In the genomic region with DNA sequence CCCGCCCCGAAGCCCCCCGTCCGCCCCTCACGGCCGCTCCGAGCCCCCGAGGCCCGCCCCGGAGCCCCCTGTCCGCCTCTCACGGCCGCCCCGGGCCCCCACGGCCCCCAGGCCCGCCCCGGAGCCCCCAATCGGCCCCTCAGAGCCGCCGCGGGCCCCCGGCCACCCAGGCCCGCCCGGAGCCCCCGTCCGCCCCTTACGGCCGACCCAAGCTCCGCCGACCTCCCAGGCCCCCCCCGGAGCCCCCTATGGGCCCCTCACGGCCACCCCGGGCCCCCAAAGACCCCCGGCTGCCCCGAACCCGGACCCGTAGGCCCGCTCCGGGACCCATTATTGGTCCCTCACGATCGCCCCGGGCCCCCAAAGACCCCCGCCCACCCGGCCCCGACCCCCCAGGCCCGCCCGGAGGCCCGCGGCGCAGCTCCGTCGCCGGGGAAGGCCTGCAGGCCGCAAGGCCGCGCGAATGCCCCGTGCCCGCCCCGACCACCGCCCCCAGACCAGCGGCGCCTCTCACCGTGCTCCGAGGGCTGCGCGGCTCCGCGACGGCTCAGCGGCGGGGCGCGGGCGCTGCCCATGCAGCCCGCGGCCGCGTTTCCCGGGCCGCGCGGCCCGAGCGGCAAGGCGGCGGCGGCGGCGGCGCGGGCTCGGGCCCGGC, we compare ENCODE assay signal across 8 cellular contexts. TPM values are rescaled to one million over a fixed set of nuclear protein-coding genes. Genes with fewer than 3 reads are reported as not detected.
DNase-seq lines count a peak whose midpoint lies in the region; ATAC-seq and TF ChIP-seq lines count a peak whose summit lies in the region.

No MANE protein-coding gene starts in this region.

- CTCF ChIA-PET in naive thymus-derived CD4-positive, alpha-beta T cell (lab: Charles Lee) = interaction anchor here (1.0 to 1.1 kb wide), 3 partner anchors 63 to 156 kb away, joined by 3 to 5 read pairs (median 3); no protein-coding TSS in a partner anchor

- H3K79me2 ChIP-seq in KMS-11 (ENCODE audit: insufficient read depth, low read depth) = peaks cover 60% of the 10 kb centered on the region

- H4K20me1 ChIP-seq in KMS-11 (ENCODE audit: insufficient read depth) = peaks cover 40% of the 10 kb centered on the region

- H3K9me3 Mint-ChIP-seq in naive thymus-derived CD4-positive, alpha-beta T cell = peaks cover 0 to 6% (median 0%) of the 10 kb centered on the region in 11 donors

- DNase-seq in BE2C (no peak), coronary artery (ENCODE audit: low spot score) (no peak), ecto neural progenitor cell (ENCODE audit: low spot score) (no peak), GM19238 (ENCODE audit: insufficient read length, low spot score) (no peak), GM19240 (ENCODE audit: insufficient read length, low spot score) (no peak)
- peak in 1 of 9 donors; percentile 25 for DNase-seq in naive thymus-derived CD4-positive, alpha-beta T cell

- H3K27me3 Mint-ChIP-seq in naive thymus-derived CD4-positive, alpha-beta T cell = peaks cover 0 to 2% (median 0%) of the 10 kb centered on the region in 5 donors

- H3K27me3 ChIP-seq in BE2C = no peaks in the 10 kb centered on the region
- H3K27me3 ChIP-seq in KMS-11 (ENCODE audit: insufficient read depth, low read depth) = no peaks in the 10 kb centered on the region
- no peaks in the 10 kb centered on the region for H3K27me3 ChIP-seq in naive thymus-derived CD4-positive, alpha-beta T cell (ENCODE audit: control insufficient read depth in 2 of 2, insufficient read depth in 2 of 2, low read length in 2 of 2)

- no peak overlapping the region for H2AFZ ChIP-seq in KMS-11 (ENCODE audit: low read depth)

- H3K36me3 Mint-ChIP-seq in naive thymus-derived CD4-positive, alpha-beta T cell = peaks cover 0 to 9% (median 5%) of the 10 kb centered on the region in 5 donors

- peak overlapping the region; percentile 68 for H3K9ac ChIP-seq in KMS-11

- H3K4me1 Mint-ChIP-seq in naive thymus-derived CD4-positive, alpha-beta T cell = peaks cover 55 to 79% (median 60%) of the 10 kb centered on the region in 7 donors

- H3K27ac ChIP-seq in KMS-11 = peak overlapping the region; percentile 75
- H3K27ac ChIP-seq in coronary artery = peak overlapping the region; percentile 99
- H3K27ac ChIP-seq in naive thymus-derived CD4-positive, alpha-beta T cell (ENCODE audit: low read depth, low read length) = peak overlapping the region; percentile 87

- H3K4me2 ChIP-seq in KMS-11 = no peak overlapping the region

- H3K9me3 ChIP-seq in BE2C = no peaks in the 10 kb centered on the region
- H3K9me3 ChIP-seq in naive thymus-derived CD4-positive, alpha-beta T cell (ENCODE audit: control insufficient read depth in 2 of 3, low read length in 3 of 3) = no peaks in the 10 kb centered on the region

- H3K27ac Mint-ChIP-seq in naive thymus-derived CD4-positive, alpha-beta T cell = peak overlapping the region in 3 of 9 donors; percentile 96 to 98 (median 97)

- TF ChIP-seq CTCF in BE2C (IDR thresholded peaks at IDR 0.05; ENCODE audit: low read depth, low read length) (no peak), KMS-11 (conservative IDR thresholded peaks at IDR 0.05; ENCODE audit: low read depth, low read length) (no peak), coronary artery (IDR thresholded peaks at IDR 0.05) (no peak)

- intact Hi-C loops in naive thymus-derived CD4-positive, alpha-beta T cell (cut with micrococcal nuclease) = loop anchor here (1.0 to 10.0 kb wide), 19 partner anchors 15 to 1035 kb away; a partner anchor contains a TSS

- peak overlapping the region in 6 of 10 donors; percentile 91 to 98 (median 95) for H3K4me3 Mint-ChIP-seq in naive thymus-derived CD4-positive, alpha-beta T cell

- H3K36me3 ChIP-seq in BE2C (peaks cover 12% of the 10 kb centered on the region), KMS-11 (ENCODE audit: insufficient read depth) (no peaks in the 10 kb centered on the region)
- no peaks in the 10 kb centered on the region for H3K36me3 ChIP-seq in naive thymus-derived CD4-positive, alpha-beta T cell (ENCODE audit: control insufficient read depth in 2 of 3, insufficient read depth in 3 of 3, low read length in 3 of 3)

- POLR2A ChIA-PET in naive thymus-derived CD4-positive, alpha-beta T cell (lab: Charles Lee) = interaction anchor here (0.6 to 5.9 kb wide), 13 partner anchors 8 to 175 kb away, joined by 3 to 68 read pairs (median 4); a partner anchor contains a TSS

- H3K4me3 ChIP-seq in BE2C (ENCODE audit: low read depth, low read length) = peak overlapping the region; percentile 82
- H3K4me3 ChIP-seq in KMS-11 (IDR thresholded peaks at IDR 0.05; ENCODE audit: insufficient read depth, low read depth, low read length) = no peak overlapping the region
- peak overlapping the region; percentile 97 for H3K4me3 ChIP-seq in coronary artery
- H3K4me3 ChIP-seq in naive thymus-derived CD4-positive, alpha-beta T cell (ENCODE audit: low read length) = no peak overlapping the region

- no peak for ATAC-seq in naive thymus-derived CD4-positive, alpha-beta T cell
- no peak for ATAC-seq in GM21423 (IDR thresholded peaks at IDR 0.05; ENCODE audit: unreplicated experiment)

- H3K4me1 ChIP-seq in BE2C = peaks cover 8% of the 10 kb centered on the region; the same call in 1 of the 2 replicates
- peaks cover 53% of the 10 kb centered on the region for H3K4me1 ChIP-seq in KMS-11 (ENCODE audit: low read depth, poor library complexity, severe bottlenecking)
- H3K4me1 ChIP-seq in naive thymus-derived CD4-positive, alpha-beta T cell (ENCODE audit: control insufficient read depth in 2 of 2, insufficient read depth in 2 of 2, low read length in 2 of 2) = peaks cover 51 to 55% of the 10 kb centered on the region in 2 donors

RNA-seq across cellular contexts. Expression of a gene that starts 0.5 kb away (rescaled TPM):
- 335 TPM for polyA plus RNA-seq in BE2C (2012; ENCODE audit: insufficient read depth, insufficient read length, low read depth)
- 100 to 1,000 TPM; 178 to 254 (median 240) TPM for total RNA-seq in naive thymus-derived CD4-positive, alpha-beta T cell
- 10 to 100 TPM in 1 of 2 donors, 1 to 10 TPM in 1; 8.7 to 28.4 TPM for polyA plus RNA-seq in naive thymus-derived CD4-positive, alpha-beta T cell

RNA-seq across cellular contexts. Expression of a gene that starts 18.3 kb away (rescaled TPM):
- polyA plus RNA-seq in BE2C (2012; ENCODE audit: insufficient read depth, insufficient read length, low read depth) = 59.3 TPM
- 100 to 1,000 TPM; 129 to 181 (median 170) TPM for total RNA-seq in naive thymus-derived CD4-positive, alpha-beta T cell
- 10 to 100 TPM; 48.6 to 56.6 TPM for polyA plus RNA-seq in naive thymus-derived CD4-positive, alpha-beta T cell

Comparison
In these comparisons a context has a peak if more than half of its experiments do, and no peak if none do; other contexts are left out.
1. H3K4me3 ChIP-seq: peak in BE2C (single experiment) and coronary artery (single experiment); none in KMS-11 (single experiment) and naive thymus-derived CD4-positive, alpha-beta T cell (single experiment).
2. Peak in every context shown above with its lines, with median percentiles within 50 percentile points of each other: H3K27ac ChIP-seq.